9 cellular contexts compared by ENCODE assay signal in genomic region chr3:152021951-152022461, GRCh38.
DNase-seq lines count a peak whose midpoint lies in the region; ATAC-seq, FAIRE-seq and TF ChIP-seq lines count a peak whose summit lies in the region.
"Had no signal": no experiment of that assay in that cellular context is flagged by ENCODE, and none has a peak within 500 bp of the region (broad histone marks: within the 10 kb centered on the region; RNA-seq: fewer than 3 reads in every experiment).

No MANE protein-coding gene starts in this region.

- peaks cover 34% of the 10 kb centered on the region for H3K4me1 ChIP-seq in keratinocyte (ENCODE audit: control insufficient read depth, extremely low read depth, insufficient read depth, low read length)
- no peaks in the 10 kb centered on the region for H3K4me1 ChIP-seq in right cardiac atrium (ENCODE audit: control insufficient read depth, insufficient read depth, low read length)

- dilution Hi-C loops in keratinocyte (cut with MboI; ENCODE audit: extremely low pct_ligation_motif_present, low sequenced_read_pairs): no loop called here

- peaks cover 9% of the 10 kb centered on the region for H3K4me1 Mint-ChIP-seq in activated naive CD4-positive, alpha-beta T cell treated with anti-CD3 and anti-CD28 coated beads for 36 hours (ENCODE audit: low read depth)
- no peaks in the 10 kb centered on the region for H3K4me1 Mint-ChIP-seq in activated T-helper 1 cell treated with anti-CD3 and anti-CD28 coated beads, Interleukin-12 subunit alpha, Interleukin-12 subunit beta, Interleukin-2, Interleukin-4 antibody, amounts not matched to agents 30 ng/mL and 10 ng/mL and 1 ng/mL, durations not matched to agents 14 hours and 24 hours and 36 hours (ENCODE audit: low read depth)

- H3K27me3 ChIP-seq in keratinocyte (ENCODE audit: control insufficient read depth, extremely low read depth, insufficient read depth, low read length) (no peaks in the 10 kb centered on the region), right cardiac atrium (ENCODE audit: control insufficient read depth, insufficient read depth) (no peaks in the 10 kb centered on the region)

- no peaks in the 10 kb centered on the region for H3K9me3 Mint-ChIP-seq in activated naive CD4-positive, alpha-beta T cell treated with anti-CD3 and anti-CD28 coated beads for 36 hours
- H3K9me3 Mint-ChIP-seq in activated T-helper 1 cell treated with anti-CD3 and anti-CD28 coated beads, Interleukin-12 subunit alpha, Interleukin-12 subunit beta, Interleukin-2, Interleukin-4 antibody, amounts not matched to agents 30 ng/mL and 10 ng/mL and 1 ng/mL, durations not matched to agents 14 hours and 24 hours and 36 hours: no peaks in the 10 kb centered on the region
- H3K9me3 Mint-ChIP-seq: CD4-positive, alpha-beta T cell had no signal

- peak; percentile 32 for DNase-seq in activated naive CD4-positive, alpha-beta T cell treated with anti-CD3 and anti-CD28 coated beads for 36 hours
- no peak for DNase-seq in activated naive CD4-positive, alpha-beta T cell (lab: John Stamatoyannopoulos, UW)
- DNase-seq in activated CD4-positive, alpha-beta T cell treated with anti-CD3 and anti-CD28 coated beads, Interleukin-2, amount 50 U/mL, for 48 hours: peak; percentile 46 to 60
- peak; percentile 65 for DNase-seq in keratinocyte (ENCODE audit: low read depth, low spot score)
- no peak for DNase-seq in activated T-helper 1 cell treated with anti-CD3 and anti-CD28 coated beads, Interleukin-12 subunit alpha, Interleukin-12 subunit beta, Interleukin-2, Interleukin-4 antibody, amounts not matched to agents 30 ng/mL and 10 ng/mL and 1 ng/mL, durations not matched to agents 14 hours and 24 hours and 36 hours (ENCODE audit: low spot score)
- DNase-seq in DMS153 treated with DMSO at 0.1 percent for 48 hours (lab: John Stamatoyannopoulos, UW; ENCODE audit: unreplicated experiment): no peak
- DNase-seq in right cardiac atrium: no peak
- no peak for DNase-seq in hippocampal formation (lab: John Stamatoyannopoulos, UW)
- DNase-seq: CD4-positive, alpha-beta T cell had no signal

- peak overlapping the region; percentile 65 for H2AFZ ChIP-seq in keratinocyte (ENCODE audit: control insufficient read depth, low read length)

- no peak for ATAC-seq in right cardiac atrium

- H3K27ac ChIP-seq in keratinocyte (ENCODE audit: control insufficient read depth, insufficient read depth, low read length): peak overlapping the region; percentile 77
- no peak overlapping the region for H3K27ac ChIP-seq in right cardiac atrium (ENCODE audit: low read length)

- H3K4me3 ChIP-seq in keratinocyte (ENCODE audit: control insufficient read depth in 2 of 3, extremely low read depth in 1 of 3, insufficient read depth in 2 of 3, low read depth in 1 of 3, low read length in 3 of 3): no peak overlapping the region
- no peak overlapping the region for H3K4me3 ChIP-seq in right cardiac atrium (ENCODE audit: low read length)

- no peak overlapping the region for H3K4me3 Mint-ChIP-seq in activated naive CD4-positive, alpha-beta T cell treated with anti-CD3 and anti-CD28 coated beads for 36 hours
- no peak overlapping the region for H3K4me3 Mint-ChIP-seq in activated T-helper 1 cell treated with anti-CD3 and anti-CD28 coated beads, Interleukin-12 subunit alpha, Interleukin-12 subunit beta, Interleukin-2, Interleukin-4 antibody, amounts not matched to agents 30 ng/mL and 10 ng/mL and 1 ng/mL, durations not matched to agents 14 hours and 24 hours and 36 hours
- H3K4me3 Mint-ChIP-seq: CD4-positive, alpha-beta T cell had no signal

- peak overlapping the region; percentile 42 for H3K9ac ChIP-seq in keratinocyte (ENCODE audit: control insufficient read depth, extremely low read depth, insufficient read depth, low read length)

- H3K9me3 ChIP-seq in keratinocyte (ENCODE audit: control insufficient read depth, low read depth, low read length) (no peaks in the 10 kb centered on the region), right cardiac atrium (ENCODE audit: control insufficient read depth, low read length) (peaks cover 2% of the 10 kb centered on the region)

- peak; percentile 97 for FAIRE-seq in keratinocyte (lab: Jason Lieb, UNC)

- no peaks in the 10 kb centered on the region for H3K79me2 ChIP-seq in keratinocyte (ENCODE audit: control insufficient read depth, insufficient read depth, low read length)

- H3K36me3 ChIP-seq in keratinocyte (ENCODE audit: control insufficient read depth in 2 of 2, extremely low read depth in 1 of 2, insufficient read depth in 2 of 2, low read length in 2 of 2): no peaks in the 10 kb centered on the region

- no peaks in the 10 kb centered on the region for H4K20me1 ChIP-seq in keratinocyte (ENCODE audit: control insufficient read depth, extremely low read depth, insufficient read depth, low read length)

- no peak overlapping the region for H3K27ac Mint-ChIP-seq in activated naive CD4-positive, alpha-beta T cell treated with anti-CD3 and anti-CD28 coated beads for 36 hours
- no peak overlapping the region for H3K27ac Mint-ChIP-seq in activated T-helper 1 cell treated with anti-CD3 and anti-CD28 coated beads, Interleukin-12 subunit alpha, Interleukin-12 subunit beta, Interleukin-2, Interleukin-4 antibody, amounts not matched to agents 30 ng/mL and 10 ng/mL and 1 ng/mL, durations not matched to agents 14 hours and 24 hours and 36 hours
- H3K27ac Mint-ChIP-seq: CD4-positive, alpha-beta T cell had no signal

- no peaks in the 10 kb centered on the region for H3K36me3 Mint-ChIP-seq in activated naive CD4-positive, alpha-beta T cell treated with anti-CD3 and anti-CD28 coated beads for 36 hours (ENCODE audit: low read depth)
- H3K36me3 Mint-ChIP-seq in activated T-helper 1 cell treated with anti-CD3 and anti-CD28 coated beads, Interleukin-12 subunit alpha, Interleukin-12 subunit beta, Interleukin-2, Interleukin-4 antibody, amounts not matched to agents 30 ng/mL and 10 ng/mL and 1 ng/mL, durations not matched to agents 14 hours and 24 hours and 36 hours (ENCODE audit: low read depth): no peaks in the 10 kb centered on the region

- intact Hi-C loops in activated naive CD4-positive, alpha-beta T cell treated with anti-CD3 and anti-CD28 coated beads for 36 hours (cut with micrococcal nuclease): no loop called here
- intact Hi-C loops in activated T-helper 1 cell treated with anti-CD3 and anti-CD28 coated beads, Interleukin-12 subunit alpha, Interleukin-12 subunit beta, Interleukin-2, Interleukin-4 antibody, amounts not matched to agents 30 ng/mL and 10 ng/mL and 1 ng/mL, durations not matched to agents 14 hours and 24 hours and 36 hours (cut with micrococcal nuclease): no loop called here
- intact Hi-C loops in right cardiac atrium (cut with DNase I): no loop called here

- peak overlapping the region; percentile 53 for H3K4me2 ChIP-seq in keratinocyte (ENCODE audit: control insufficient read depth, extremely low read depth, insufficient read depth, low read depth, low read length)

- 82% methylated on average over 4 of the region's 4 CpGs for WGBS in right cardiac atrium

- H3K27me3 Mint-ChIP-seq in activated naive CD4-positive, alpha-beta T cell treated with anti-CD3 and anti-CD28 coated beads for 36 hours (ENCODE audit: low read depth): peaks cover 1% of the 10 kb centered on the region
- peaks cover 14% of the 10 kb centered on the region for H3K27me3 Mint-ChIP-seq in activated T-helper 1 cell treated with anti-CD3 and anti-CD28 coated beads, Interleukin-12 subunit alpha, Interleukin-12 subunit beta, Interleukin-2, Interleukin-4 antibody, amounts not matched to agents 30 ng/mL and 10 ng/mL and 1 ng/mL, durations not matched to agents 14 hours and 24 hours and 36 hours (ENCODE audit: insufficient read depth)
- H3K27me3 Mint-ChIP-seq: CD4-positive, alpha-beta T cell had no signal

- H3K9me1 ChIP-seq in keratinocyte (ENCODE audit: control insufficient read depth, extremely low read depth, insufficient read depth, low read length): no peaks in the 10 kb centered on the region

- peak in 1 of 3 experiments; percentile 10 for TF ChIP-seq CTCF in keratinocyte (optimal IDR thresholded peaks at IDR 0.05 in 1 of 3, IDR thresholded peaks at IDR 0.05 in 1 of 3, conservative IDR thresholded peaks at IDR 0.05 in 1 of 3; ENCODE audit: extremely low read depth in 1 of 3, insufficient read depth in 2 of 3, low read length in 3 of 3)

- CTCF ChIA-PET in activated naive CD4-positive, alpha-beta T cell treated with anti-CD3 and anti-CD28 coated beads for 36 hours (lab: Charles Lee): no interaction called here

Comparison
In these comparisons a context has a peak if more than half of its experiments do, and no peak if none do; other contexts are left out.
1. DNase-seq: peak in activated naive CD4-positive, alpha-beta T cell treated with anti-CD3 and anti-CD28 coated beads for 36 hours (single experiment), activated CD4-positive, alpha-beta T cell treated with anti-CD3 and anti-CD28 coated beads, Interleukin-2, amount 50 U/mL, for 48 hours (2 of 2) and keratinocyte (single experiment); none in activated naive CD4-positive, alpha-beta T cell (0 of 4), activated T-helper 1 cell treated with anti-CD3 and anti-CD28 coated beads, Interleukin-12 subunit alpha, Interleukin-12 subunit beta, Interleukin-2, Interleukin-4 antibody, amounts not matched to agents 30 ng/mL and 10 ng/mL and 1 ng/mL, durations not matched to agents 14 hours and 24 hours and 36 hours (single experiment), DMS153 treated with DMSO at 0.1 percent for 48 hours (single experiment), right cardiac atrium (0 of 3) and hippocampal formation (0 of 2).